Comparison of ENCODE assay signal across 8 cellular contexts in genomic region chr11:113774174-113774503, GRCh38. TPM values are rescaled to one million over a fixed set of nuclear protein-coding genes. Genes with fewer than 3 reads are reported as not detected.
DNase-seq lines count a peak whose midpoint lies in the region; ATAC-seq and TF ChIP-seq lines count a peak whose summit lies in the region.

No MANE protein-coding gene starts in this region.

- TF ChIP-seq CTCF in WERI-Rb-1 (IDR thresholded peaks at IDR 0.05; ENCODE audit: low read depth, low read length): no peak
- TF ChIP-seq CTCF in foreskin fibroblast (IDR thresholded peaks at IDR 0.05; ENCODE audit: low read depth, low read length): no peak

- H3K27me3 ChIP-seq in H7 (ENCODE audit: control insufficient read depth, insufficient read depth, low read length) (no peaks in the 10 kb centered on the region; the same call in 1 of the 2 replicates), WERI-Rb-1 (ENCODE audit: insufficient read depth, low read depth, severe bottlenecking) (no peaks in the 10 kb centered on the region), skeletal muscle tissue (ENCODE audit: control insufficient read depth in 3 of 3, insufficient read depth in 3 of 3, low read length in 3 of 3) (no peaks in the 10 kb centered on the region)

- no peak for ATAC-seq in GM21737 (IDR thresholded peaks at IDR 0.05; ENCODE audit: unreplicated experiment)

- H3K9me3 ChIP-seq in WERI-Rb-1 (ENCODE audit: severe bottlenecking) (no peaks in the 10 kb centered on the region), skeletal muscle tissue (ENCODE audit: control insufficient read depth in 3 of 3, low read length in 3 of 3) (no peaks in the 10 kb centered on the region)

- H3K4me1 ChIP-seq in skeletal muscle tissue (ENCODE audit: control insufficient read depth in 3 of 3, insufficient read depth in 3 of 3, low read length in 3 of 3): peaks cover 12 to 17% (median 16%) of the 10 kb centered on the region in 3 donors

- H3K36me3 ChIP-seq in H7 (replicated peaks; ENCODE audit: control insufficient read depth, insufficient read depth, low read length): peaks cover 2% of the 10 kb centered on the region
- peaks cover 4% of the 10 kb centered on the region for H3K36me3 ChIP-seq in WERI-Rb-1
- peaks cover 0 to 7% (median 0%) of the 10 kb centered on the region in 3 donors for H3K36me3 ChIP-seq in skeletal muscle tissue (ENCODE audit: control insufficient read depth in 3 of 3, insufficient read depth in 3 of 3, low read length in 3 of 3)

- peak overlapping the region in 2 of 3 donors; percentile 72 to 97 for H3K9ac ChIP-seq in skeletal muscle tissue (ENCODE audit: low read depth in 1 of 3, low read length in 3 of 3)

- H3K4me3 ChIP-seq in H7 (ENCODE audit: insufficient read depth, low read depth, low read length) (peak overlapping the region; percentile 83; the same call in 1 of the 2 replicates), WERI-Rb-1 (ENCODE audit: low read depth, low read length) (peak overlapping the region; percentile 76), foreskin fibroblast (ENCODE audit: low read depth in 1 of 2, low read length in 2 of 2) (peak overlapping the region; percentile 79 to 92), skeletal muscle tissue (ENCODE audit: low read length in 3 of 3) (peak overlapping the region; percentile 93 to 98 (median 96))

- DNase-seq in H7: no peak
- DNase-seq in WERI-Rb-1: no peak
- no peak for DNase-seq in foreskin fibroblast
- no peak for DNase-seq in NCI-H1105 (lab: John Stamatoyannopoulos, UW)
- no peak for DNase-seq in HPDE6-E6E7 (ENCODE audit: extremely low spot score)
- no peak for DNase-seq in SKM-1 treated with dmso at 0.1 percent for 144 hours (lab: John Stamatoyannopoulos, UW; ENCODE audit: unreplicated experiment)

- H3K27ac ChIP-seq in WERI-Rb-1 (peak overlapping the region; percentile 85), skeletal muscle tissue (ENCODE audit: low read depth, low read length) (peak overlapping the region; percentile 90)

RNA-seq across cellular contexts. Expression of gene ZW10, which starts 0.6 kb away (rescaled TPM):
- total RNA-seq in H7 (2014; rRNA removed; shearing (Covaris generic)): 28.1 and 29.1 TPM in 2 replicates
- total RNA-seq in skeletal muscle tissue: 19.3 TPM

RNA-seq across cellular contexts. Expression of gene CLDN25, which starts 5.5 kb away (rescaled TPM):
- not detected in 2 replicates for total RNA-seq in H7 (2014; rRNA removed; shearing (Covaris generic))
- total RNA-seq in skeletal muscle tissue: 0.52 TPM
